1 cellular context compared by ENCODE assay signal in genomic region chr3:137204409-137204808, GRCh38.
TF ChIP-seq lines count a peak whose summit lies in the region.

No MANE protein-coding gene starts in this region.

TF ChIP-seq in GM23338, 12 proteins besides CTCF, POLR2A, EP300 and RAD21 (continued from another document):
- TF ChIP-seq CREB1 (CRISPR knock-in tag; IDR thresholded peaks at IDR 0.05; ENCODE audit: low read depth) = no peak
- TF ChIP-seq ZNF331 (CRISPR knock-in tag; IDR thresholded peaks at IDR 0.05; ENCODE audit: low read depth) = no peak
- TF ChIP-seq JUNB (IDR thresholded peaks at IDR 0.05; ENCODE audit: unreplicated experiment) = no peak
- TF ChIP-seq EZH2 (IDR thresholded peaks at IDR 0.05; ENCODE audit: low read depth, unreplicated experiment) = no peak
- TF ChIP-seq ZNF114 (CRISPR knock-in tag; IDR thresholded peaks at IDR 0.05) = no peak
- TF ChIP-seq REST (IDR thresholded peaks at IDR 0.05; ENCODE audit: unreplicated experiment) = no peak
TF ChIP-seq in GM23338: peak in this region for 0.
